13 cellular contexts compared by ENCODE assay signal in genomic region chr5:138668451-138668850, GRCh38.
A peak's percentile ranks its signal among the peaks of the same experiment; 100 is the strongest.
DNase-seq lines count a peak whose midpoint lies in the region; ATAC-seq and TF ChIP-seq lines count a peak whose summit lies in the region.
"Had no signal": no experiment of that assay in that cellular context is flagged by ENCODE, and none has a peak within 500 bp of the region (broad histone marks: within the 10 kb centered on the region; RNA-seq: fewer than 3 reads in every experiment).

No MANE protein-coding gene starts in this region.

- H3K4me1 ChIP-seq in IMR-90 (ENCODE audit: control insufficient read depth, insufficient read depth, low read length) (no peaks in the 10 kb centered on the region), transverse colon (peaks cover 0 to under 1% (median 0%) of the 10 kb centered on the region in 4 donors)

- H3K36me3 ChIP-seq in IMR-90 (ENCODE audit: control insufficient read depth, insufficient read depth, low read length) (no peaks in the 10 kb centered on the region), transverse colon (no peaks in the 10 kb centered on the region)

- H2BK20ac ChIP-seq in IMR-90 (ENCODE audit: low read depth, low read length): no peak overlapping the region

- no peak overlapping the region for H2AK9ac ChIP-seq in IMR-90 (replicated peaks; ENCODE audit: low read depth, low read length, poor library complexity)

- no peaks in the 10 kb centered on the region for H4K20me1 ChIP-seq in IMR-90 (ENCODE audit: insufficient read depth, low read length)

- H3K4me1 Mint-ChIP-seq in CD4-positive, alpha-beta T cell (ENCODE audit: low read depth): peaks cover 19% of the 10 kb centered on the region

- H3K9me3 ChIP-seq in CD4-positive, alpha-beta T cell (ENCODE audit: control insufficient read depth, low read length): peaks cover 2% of the 10 kb centered on the region
- H3K9me3 ChIP-seq in IMR-90 (ENCODE audit: control insufficient read depth, insufficient read depth, low read length) (no peaks in the 10 kb centered on the region; the same call in 1 of the 2 replicates), transverse colon (no peaks in the 10 kb centered on the region)

- no peak overlapping the region for H3K56ac ChIP-seq in IMR-90 (ENCODE audit: extremely low read depth, insufficient read depth, low read length)

- no peak overlapping the region for H2BK120ac ChIP-seq in IMR-90 (ENCODE audit: low read depth, low read length)

- H4K8ac ChIP-seq in IMR-90 (ENCODE audit: low read depth in 2 of 2, low read length in 2 of 2): no peak overlapping the region

- H3K23ac ChIP-seq in IMR-90 (ENCODE audit: low read depth, low read length): no peak overlapping the region

- intact Hi-C loops in CD4-positive, alpha-beta T cell (cut with DNase I, micrococcal nuclease): no loop called here
- intact Hi-C loops in IMR-90 (cut with micrococcal nuclease): no loop called here
- intact Hi-C loops in transverse colon (cut with DNase I; ENCODE audit: low total_unique reads): no loop called here

- BruUV-seq in IMR-90 (replicated peaks; lab: Mats Ljungman, UMichigan): no TSS peak

- no peak overlapping the region for H3K18ac ChIP-seq in IMR-90 (ENCODE audit: low read depth, low read length)

- no peak overlapping the region for H3K27ac Mint-ChIP-seq in CD4-positive, alpha-beta T cell
- no peak overlapping the region for H3K27ac Mint-ChIP-seq in activated naive CD4-positive, alpha-beta T cell treated with anti-CD3 and anti-CD28 coated beads, Interleukin-2, amount 50 U/mL, for 72 hours
- H3K27ac Mint-ChIP-seq: endodermal cell, IgD-negative memory B cell had no signal

- H3K27me3 ChIP-seq in CD4-positive, alpha-beta T cell (ENCODE audit: control insufficient read depth, insufficient read depth, low read length): peaks cover 83% of the 10 kb centered on the region
- peaks cover 8% of the 10 kb centered on the region for H3K27me3 ChIP-seq in IMR-90 (ENCODE audit: control insufficient read depth, insufficient read depth, low read length)
- H3K27me3 ChIP-seq in transverse colon: no peaks in the 10 kb centered on the region

- TF ChIP-seq RAD21 in IMR-90 (IDR thresholded peaks at IDR 0.05; ENCODE audit: low read length): no peak

- in situ Hi-C loops in IMR-90 (cut with MboI; ENCODE audit: low sequenced_read_pairs) (no loop called here), transverse colon (cut with MboI; ENCODE audit: low pct_ligation_motif_present in 1 of 4, low pct_unique_long_range_greater_than_20kb in 1 of 4, low sequenced_read_pairs in 3 of 4) (no loop called here)

- H3K9me1 ChIP-seq in IMR-90 (ENCODE audit: insufficient read depth, low read length): no peaks in the 10 kb centered on the region; the same call in 1 of the 2 replicates

- H4K5ac ChIP-seq in IMR-90 (ENCODE audit: low read depth, low read length): no peak overlapping the region

- no peak for TF ChIP-seq EP300 in transverse colon (IDR thresholded peaks at IDR 0.05; ENCODE audit: low read depth)

- H2BK15ac ChIP-seq in IMR-90 (ENCODE audit: low read depth, low read length): no peak overlapping the region

- no peak overlapping the region for H3K27ac ChIP-seq in CD4-positive, alpha-beta T cell (ENCODE audit: low read depth, low read length)
- H3K27ac ChIP-seq in IMR-90 (ENCODE audit: insufficient read depth, low read length) (no peak overlapping the region), transverse colon (no peak overlapping the region)

- H2AK5ac ChIP-seq in IMR-90 (ENCODE audit: low read depth, low read length): no peak overlapping the region; the same call in 1 of the 2 replicates

- TF ChIP-seq CTCF in CD4-positive, alpha-beta T cell (IDR thresholded peaks at IDR 0.05): no peak
- TF ChIP-seq CTCF in IMR-90 (conservative IDR thresholded peaks at IDR 0.05; ENCODE audit: low read depth, low read length) (no peak), transverse colon (IDR thresholded peaks at IDR 0.05) (no peak)

- no peak overlapping the region for H3K4me2 ChIP-seq in IMR-90 (ENCODE audit: low read depth, low read length)

- H2BK5ac ChIP-seq in IMR-90 (ENCODE audit: low read depth, low read length, poor library complexity, severe bottlenecking): no peak overlapping the region

- ATAC-seq in CD4-positive, alpha-beta T cell (ENCODE audit: poor library complexity): peak; percentile 73
- ATAC-seq in IMR-90 (ENCODE audit: low read depth) (no peak), HG02852 (IDR thresholded peaks at IDR 0.05; ENCODE audit: unreplicated experiment) (no peak), HG03280 (IDR thresholded peaks at IDR 0.05; ENCODE audit: unreplicated experiment) (no peak)
- peak; percentile 75 to 87 for ATAC-seq in activated naive CD4-positive, alpha-beta T cell treated with anti-CD3 and anti-CD28 coated beads, Interleukin-2, amount 50 U/mL, for 72 hours
- ATAC-seq: left lobe of liver had no signal

- H3K27me3 Mint-ChIP-seq in CD4-positive, alpha-beta T cell: peaks cover 97% of the 10 kb centered on the region

- no peaks in the 10 kb centered on the region for H3K36me3 Mint-ChIP-seq in CD4-positive, alpha-beta T cell (ENCODE audit: low read depth)
- H3K36me3 Mint-ChIP-seq in activated naive CD4-positive, alpha-beta T cell treated with anti-CD3 and anti-CD28 coated beads, Interleukin-2, amount 50 U/mL, for 72 hours: peaks cover 0 to 2% of the 10 kb centered on the region in 2 donors
- H3K36me3 Mint-ChIP-seq: IgD-negative memory B cell had no signal

- POLR2A ChIA-PET in CD4-positive, alpha-beta T cell (lab: Charles Lee): interaction anchor here (0.6 to 0.9 kb wide), 2 partner anchors 15 to 46 kb away, joined by 3 to 4 read pairs; no protein-coding TSS in a partner anchor
- POLR2A ChIA-PET in IMR-90 (lab: Charles Lee; ENCODE audit: unreplicated experiment): no interaction called here

- H2AFZ ChIP-seq in IMR-90 (replicated peaks; ENCODE audit: low read length, poor library complexity): peak overlapping the region; percentile 43

- 0 out of 2 replicates have a peak overlapping the region, but pooled peaks have one; percentile 21 for H3K14ac ChIP-seq in IMR-90 (replicated peaks; ENCODE audit: low read depth, low read length)

- CTCF ChIA-PET in CD4-positive, alpha-beta T cell (lab: Charles Lee): no interaction called here
- CTCF ChIA-PET in IMR-90 (lab: Yijun Ruan, JAX): no interaction called here

- 17% methylated on average over 1 of the region's 5 CpGs; no CpG with 5 or more reads in 1 of the 2 experiments for WGBS in IMR-90 (ENCODE audit: extremely low coverage in 2 of 2, insufficient read length in 1 of 2), 2 experiments
- WGBS in transverse colon (ENCODE audit: low coverage in 1 of 2), 2 donors: 52 to 80% methylated on average over 1 to 5 of the region's 5 CpGs

- H3K9me3 Mint-ChIP-seq in CD4-positive, alpha-beta T cell: no peaks in the 10 kb centered on the region
- H3K9me3 Mint-ChIP-seq in activated naive CD4-positive, alpha-beta T cell treated with anti-CD3 and anti-CD28 coated beads, Interleukin-2, amount 50 U/mL, for 72 hours: peaks cover 0 to 7% of the 10 kb centered on the region in 2 donors
- H3K9me3 Mint-ChIP-seq: endodermal cell had no signal

- H3K4me3 ChIP-seq in IMR-90 (ENCODE audit: insufficient read depth, low read depth, low read length) (no peak overlapping the region), transverse colon (no peak overlapping the region)

- dilution Hi-C loops in IMR-90 (cut with HindIII; ENCODE audit: low sequenced_read_pairs, unreplicated experiment): no loop called here

- no peak for TF ChIP-seq POLR2A in IMR-90 (IDR thresholded peaks at IDR 0.05; ENCODE audit: low read depth, low read length)
- no peak for TF ChIP-seq POLR2A in transverse colon (IDR thresholded peaks at IDR 0.05)

- no peak overlapping the region for H3K4me3 Mint-ChIP-seq in CD4-positive, alpha-beta T cell
- H3K4me3 Mint-ChIP-seq: endodermal cell had no signal

- no peak overlapping the region for H3K4ac ChIP-seq in IMR-90 (ENCODE audit: low read depth, low read length)

- no peak overlapping the region for H3K9ac ChIP-seq in IMR-90 (ENCODE audit: low read depth, low read length)

- DNase-seq in CD4-positive, alpha-beta T cell: peak in 4 of 10 experiments; percentile 12 to 27 (median 24)
- DNase-seq in IMR-90 (no peak), myocyte (ENCODE audit: low read depth) (peak; percentile 91), transverse colon (no peak), T-helper 9 cell (no peak)
- DNase-seq in activated naive CD4-positive, alpha-beta T cell treated with anti-CD3 and anti-CD28 coated beads, Interleukin-2, amount 50 U/mL, for 72 hours (ENCODE audit: low spot score in 2 of 2): peak in 1 of 2 donors; percentile 50
- DNase-seq: endodermal cell, GOT3, NCI-H146 had no signal

- no peak overlapping the region for H4K91ac ChIP-seq in IMR-90 (ENCODE audit: insufficient read depth, low read depth, low read length)

- H3K79me1 ChIP-seq in IMR-90 (ENCODE audit: low read depth in 1 of 2, low read length in 2 of 2): no peaks in the 10 kb centered on the region

TF ChIP-seq in IMR-90, 13 proteins besides CTCF, POLR2A, EP300 and RAD21 (continues in another document):
- no peak for TF ChIP-seq MAFK (IDR thresholded peaks at IDR 0.05; ENCODE audit: low read depth, low read length)
- TF ChIP-seq RFX5 (IDR thresholded peaks at IDR 0.05; ENCODE audit: low read depth, low read length): no peak
- no peak for TF ChIP-seq MAZ (IDR thresholded peaks at IDR 0.05; ENCODE audit: borderline replicate concordance, low read depth, low read length)
- no peak for TF ChIP-seq CHD1 (IDR thresholded peaks at IDR 0.05; ENCODE audit: low read depth, low read length)
- TF ChIP-seq CEBPB (IDR thresholded peaks at IDR 0.05; ENCODE audit: low read depth, low read length): no peak
- no peak for TF ChIP-seq USF2 (IDR thresholded peaks at IDR 0.05; ENCODE audit: low read depth, low read length)
- TF ChIP-seq NFE2L2 (IDR thresholded peaks at IDR 0.05; ENCODE audit: low read depth, low read length): no peak
- no peak for TF ChIP-seq RCOR1 (IDR thresholded peaks at IDR 0.05; ENCODE audit: insufficient replicate concordance, low read length)
- TF ChIP-seq BHLHE40 (IDR thresholded peaks at IDR 0.05; ENCODE audit: low read depth, low read length): no peak
- no peak for TF ChIP-seq FOS (IDR thresholded peaks at IDR 0.05; ENCODE audit: low read depth, low read length)

Comparison
In these comparisons a context has a peak if more than half of its experiments do, and no peak if none do; other contexts are left out.
1. ATAC-seq: peak in CD4-positive, alpha-beta T cell (single experiment) and activated naive CD4-positive, alpha-beta T cell treated with anti-CD3 and anti-CD28 coated beads, Interleukin-2, amount 50 U/mL, for 72 hours (2 of 2); none in IMR-90 (single experiment), HG02852 (single experiment) and HG03280 (single experiment).